34 cellular contexts compared by ENCODE assay signal in genomic region chr1:78730053-78730452, GRCh38.
"Had no signal": no experiment of that assay in that cellular context is flagged by ENCODE, and none has a peak within 500 bp of the region (broad histone marks: within the 10 kb centered on the region; RNA-seq: fewer than 3 reads in every experiment).

No MANE protein-coding gene starts in this region.

- H3K27ac ChIP-seq: ascending aorta, breast epithelium, cardiac muscle cell, coronary artery, epithelial cell of prostate, esophagus squamous epithelium, gastroesophageal sphincter, heart right ventricle, WERI-Rb-1 had no signal

- FAIRE-seq: endothelial cell of umbilical vein had no signal

- H3K4me3 ChIP-seq: ascending aorta, breast epithelium, cardiac muscle cell, coronary artery, esophagus squamous epithelium, gastroesophageal sphincter, heart right ventricle had no signal

- H3K4me1 ChIP-seq: ascending aorta, breast epithelium, esophagus squamous epithelium, gastroesophageal sphincter, heart right ventricle had no signal

- H3K36me3 ChIP-seq: ascending aorta, breast epithelium, cardiac muscle cell, esophagus squamous epithelium, gastroesophageal sphincter, heart right ventricle, WERI-Rb-1 had no signal

- ATAC-seq: activated CD4-positive, alpha-beta T cell treated with anti-CD3 and anti-CD28 coated beads for 36 hours; activated CD8-positive, alpha-beta memory T cell treated with anti-CD3 and anti-CD28 coated beads, Interleukin-2, amount 10 ng/mL, durations not matched to agents 7 days and 5 days; activated CD8-positive, alpha-beta T cell treated with anti-CD3 and anti-CD28 coated beads, Interleukin-2, amount 10 ng/mL, durations not matched to agents 7 days and 5 days; activated naive CD4-positive, alpha-beta T cell treated with anti-CD3 and anti-CD28 coated beads, Interleukin-2, amount 50 U/mL, for 72 hours; effector memory CD8-positive, alpha-beta T cell; gastroesophageal sphincter; heart right ventricle; T-helper 17 cell had no signal

- H3K9me3 ChIP-seq: ascending aorta, breast epithelium, esophagus squamous epithelium, gastroesophageal sphincter, heart right ventricle had no signal

- H3K27me3 ChIP-seq: ascending aorta, breast epithelium, cardiac muscle cell, esophagus squamous epithelium, gastroesophageal sphincter had no signal

- DNase-seq: activated B cell treated with CpG ODN at 0.5 μM for 24 hours; activated CD4-positive, alpha-beta memory T cell treated with anti-CD3 and anti-CD28 coated beads for 36 hours; activated CD4-positive, alpha-beta T cell treated with anti-CD3 and anti-CD28 coated beads for 36 hours; activated CD4-positive, alpha-beta T cell treated with anti-CD3 and anti-CD28 coated beads, Interleukin-2, amount 10 ng/mL, durations not matched to agents 24 days and 14 days; activated CD4-positive, CD25-positive, alpha-beta regulatory T cell treated with anti-CD3 and anti-CD28 coated beads, Interleukin-2, amount 50 U/mL, for 72 hours; activated CD8-positive, alpha-beta memory T cell treated with anti-CD3 and anti-CD28 coated beads, Interleukin-2, amount 10 ng/mL, durations not matched to agents 7 days and 5 days; activated CD8-positive, alpha-beta memory T cell treated with anti-CD3 and anti-CD28 coated beads, Interleukin-2, amount 50 U/mL, for 4 hours; activated CD8-positive, alpha-beta T cell treated with anti-CD3 and anti-CD28 coated beads, Interleukin-2, amount 10 ng/mL, durations not matched to agents 7 days and 5 days; activated effector memory CD4-positive, alpha-beta T cell treated with anti-CD3 and anti-CD28 coated beads, Interleukin-2, amount 50 U/mL, for 16 hours; activated naive CD4-positive, alpha-beta T cell; activated naive CD4-positive, alpha-beta T cell treated with anti-CD3 and anti-CD28 coated beads, Interleukin-2, amount 10 ng/mL, durations not matched to agents 7 days and 5 days; activated naive CD8-positive, alpha-beta T cell treated with anti-CD3 and anti-CD28 coated beads, Interleukin-2, amount 10 ng/mL, durations not matched to agents 7 days and 5 days; activated T-cell treated with anti-CD3 and anti-CD28 coated beads, Interleukin-2, amount 50 U/mL, for 1 hour; activated T-cell treated with anti-CD3 and anti-CD28 coated beads, Interleukin-2, amount 50 U/mL, for 48 hours; central memory CD4-positive, alpha-beta T cell; cerebellar nuclear complex; dermis blood vessel endothelial cell; effector CD4-positive, alpha-beta T cell; effector memory CD8-positive, alpha-beta T cell; esophagus squamous epithelium; foreskin melanocyte; heart right ventricle; T-helper 1 cell; T-helper 17 cell; T1000; WERI-Rb-1 had no signal
